Comparison of ENCODE assay signal across 12 cellular contexts in the genomic region with DNA sequence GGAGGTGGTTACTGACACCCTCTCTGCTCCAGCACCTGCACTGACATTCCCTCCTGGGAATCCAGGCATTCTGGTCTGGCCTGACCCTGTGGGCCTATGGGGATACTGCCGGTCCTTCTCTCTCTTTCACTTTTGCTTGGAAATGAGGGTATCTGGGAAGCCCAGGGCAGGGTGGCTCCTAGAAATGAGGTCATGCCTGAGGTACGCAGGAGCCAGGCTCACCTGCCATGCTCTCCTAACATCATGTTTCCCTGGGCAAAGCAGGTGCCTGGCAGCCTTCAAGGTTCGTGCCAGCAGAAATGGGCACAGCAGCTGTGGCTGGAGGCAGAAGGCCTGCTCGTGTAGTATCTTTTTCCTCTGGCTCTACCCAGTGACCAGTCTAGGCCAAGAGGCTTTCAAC. TPM values are rescaled to one million over a fixed set of nuclear protein-coding genes. Genes with fewer than 3 reads are reported as not detected.
DNase-seq lines count a peak whose midpoint lies in the region; ATAC-seq, FAIRE-seq and TF ChIP-seq lines count a peak whose summit lies in the region.
"Had no signal": no experiment of that assay in that cellular context is flagged by ENCODE, and none has a peak within 500 bp of the region (broad histone marks: within the 10 kb centered on the region; RNA-seq: fewer than 3 reads in every experiment).

No MANE protein-coding gene starts in this region.

- DNase-seq in IMR-90 = no peak
- DNase-seq in astrocyte (ENCODE audit: low read depth) = no peak
- DNase-seq in right cardiac atrium = no peak
- DNase-seq in activated CD4-positive, alpha-beta T cell treated with anti-CD3 and anti-CD28 coated beads, Interleukin-2, amount 10 ng/mL, durations not matched to agents 7 days and 5 days = no peak
- DNase-seq: COR-L47, hippocampal formation, NCI-H1436 treated with DMSO at 0.1 percent for 48 hours had no signal

- no peak for TF ChIP-seq RAD21 in IMR-90 (IDR thresholded peaks at IDR 0.05; ENCODE audit: low read length)

- H3K56ac ChIP-seq in IMR-90 (ENCODE audit: extremely low read depth, insufficient read depth, low read length) = peak overlapping the region; percentile 46; the same call in 1 of the 2 replicates

- peaks cover 51% of the 10 kb centered on the region for H3K4me1 Mint-ChIP-seq in astrocyte (ENCODE audit: low read depth, unreplicated experiment)
- H3K4me1 Mint-ChIP-seq in activated CD4-positive, alpha-beta T cell treated with anti-CD3 and anti-CD28 coated beads, Interleukin-2, amount 10 ng/mL, durations not matched to agents 7 days and 5 days = peaks cover 23% of the 10 kb centered on the region

- peaks cover 54% of the 10 kb centered on the region for H3K9me1 ChIP-seq in IMR-90 (ENCODE audit: insufficient read depth, low read length)

- peak overlapping the region; percentile 79 for H3K4me2 ChIP-seq in IMR-90 (ENCODE audit: low read depth, low read length)
- H3K4me2 ChIP-seq in astrocyte (ENCODE audit: low read length) = peak overlapping the region; percentile 97

- peak overlapping the region; percentile 77 for H3K4ac ChIP-seq in IMR-90 (ENCODE audit: low read depth, low read length)

- no peak for TF ChIP-seq POLR2A in IMR-90 (IDR thresholded peaks at IDR 0.05; ENCODE audit: low read depth, low read length)

- peak overlapping the region; percentile 85 for H4K5ac ChIP-seq in IMR-90 (ENCODE audit: low read depth, low read length)

- H3K9ac ChIP-seq in IMR-90 (ENCODE audit: low read depth, low read length) (peak overlapping the region; percentile 24; the same call in 1 of the 2 replicates), astrocyte (ENCODE audit: low read length) (peak overlapping the region; percentile 86)

- ATAC-seq in IMR-90 (ENCODE audit: low read depth) = no peak
- ATAC-seq in right cardiac atrium = no peak
- no peak for ATAC-seq in HG02981 (IDR thresholded peaks at IDR 0.05; ENCODE audit: unreplicated experiment)
- ATAC-seq in HG03039 (IDR thresholded peaks at IDR 0.05; ENCODE audit: unreplicated experiment) = no peak
- ATAC-seq in HG03521 (IDR thresholded peaks at IDR 0.05; ENCODE audit: unreplicated experiment) = no peak

- 0% methylated on average over 1 of the region's 4 CpGs; no CpG with 5 or more reads in 1 of the 2 experiments for WGBS in IMR-90 (ENCODE audit: extremely low coverage in 2 of 2, insufficient read length in 1 of 2), 2 experiments
- WGBS in right cardiac atrium = 49% methylated on average over 4 of the region's 4 CpGs

- peak overlapping the region; percentile 71 for H3K14ac ChIP-seq in IMR-90 (replicated peaks; ENCODE audit: low read depth, low read length)

- intact Hi-C loops in IMR-90 (cut with micrococcal nuclease) (no loop called here), right cardiac atrium (cut with DNase I) (no loop called here)

- in situ Hi-C loops in IMR-90 (cut with MboI; ENCODE audit: low sequenced_read_pairs) = no loop called here

- peak overlapping the region; percentile 41; the same call in 1 of the 2 replicates for H2BK20ac ChIP-seq in IMR-90 (ENCODE audit: low read depth, low read length)

- peak overlapping the region; percentile 89 for H2BK120ac ChIP-seq in IMR-90 (ENCODE audit: low read depth, low read length)

- H3K27ac Mint-ChIP-seq in astrocyte (ENCODE audit: unreplicated experiment) = peak overlapping the region; percentile 48
- H3K27ac Mint-ChIP-seq in activated CD4-positive, alpha-beta T cell treated with anti-CD3 and anti-CD28 coated beads, Interleukin-2, amount 10 ng/mL, durations not matched to agents 7 days and 5 days = no peak overlapping the region

- peaks cover 98% of the 10 kb centered on the region for H3K79me2 ChIP-seq in astrocyte (ENCODE audit: insufficient read depth, low read length)

- peak overlapping the region; percentile 27 for H4K91ac ChIP-seq in IMR-90 (ENCODE audit: insufficient read depth, low read depth, low read length)

- H3K27me3 ChIP-seq in IMR-90 (ENCODE audit: control insufficient read depth, insufficient read depth, low read length) = no peaks in the 10 kb centered on the region
- no peaks in the 10 kb centered on the region for H3K27me3 ChIP-seq in astrocyte (ENCODE audit: insufficient read depth, low read length)
- no peaks in the 10 kb centered on the region for H3K27me3 ChIP-seq in right cardiac atrium (ENCODE audit: control insufficient read depth, insufficient read depth)

- H3K9me3 ChIP-seq in IMR-90 (ENCODE audit: control insufficient read depth, insufficient read depth, low read length) = no peaks in the 10 kb centered on the region
- no peaks in the 10 kb centered on the region for H3K9me3 ChIP-seq in astrocyte (ENCODE audit: insufficient read depth, low read depth, low read length)
- H3K9me3 ChIP-seq in right cardiac atrium (ENCODE audit: control insufficient read depth, low read length) = no peaks in the 10 kb centered on the region

- H3K4me1 ChIP-seq in IMR-90 (ENCODE audit: control insufficient read depth, insufficient read depth, low read length) (peaks cover 64% of the 10 kb centered on the region), astrocyte (ENCODE audit: insufficient read depth, low read length) (peaks cover 83% of the 10 kb centered on the region), right cardiac atrium (ENCODE audit: control insufficient read depth, insufficient read depth, low read length) (peaks cover 34% of the 10 kb centered on the region)

- H3K27ac ChIP-seq in IMR-90 (ENCODE audit: insufficient read depth, low read length) = peak overlapping the region; percentile 78
- H3K27ac ChIP-seq in astrocyte (ENCODE audit: low read depth, low read length) = peak overlapping the region; percentile 96
- H3K27ac ChIP-seq in right cardiac atrium (ENCODE audit: low read length) = peak overlapping the region; percentile 49
- H3K27ac ChIP-seq in skin epidermis = peak overlapping the region in 15 of 21 experiments; percentile 3 to 85 (median 56)

- no TSS peak for BruUV-seq in IMR-90 (replicated peaks; lab: Mats Ljungman, UMichigan)

- H3K36me3 ChIP-seq in IMR-90 (ENCODE audit: control insufficient read depth, insufficient read depth, low read length) (no peaks in the 10 kb centered on the region), astrocyte (ENCODE audit: insufficient read depth, low read length) (no peaks in the 10 kb centered on the region)

- peak overlapping the region; percentile 92 for H2AK9ac ChIP-seq in IMR-90 (replicated peaks; ENCODE audit: low read depth, low read length, poor library complexity)

- CTCF ChIA-PET in IMR-90 (lab: Yijun Ruan, JAX) = no interaction called here
- CTCF ChIA-PET in activated CD4-positive, alpha-beta T cell treated with anti-CD3 and anti-CD28 coated beads, Interleukin-2, amount 10 ng/mL, durations not matched to agents 7 days and 5 days (lab: Charles Lee) = no interaction called here

- no peaks in the 10 kb centered on the region for H3K9me3 Mint-ChIP-seq in astrocyte (ENCODE audit: unreplicated experiment)
- no peaks in the 10 kb centered on the region for H3K9me3 Mint-ChIP-seq in activated CD4-positive, alpha-beta T cell treated with anti-CD3 and anti-CD28 coated beads, Interleukin-2, amount 10 ng/mL, durations not matched to agents 7 days and 5 days

- H4K8ac ChIP-seq in IMR-90 (ENCODE audit: low read depth in 2 of 2, low read length in 2 of 2) = peak overlapping the region in 1 of 2 experiments; percentile 77; a peak in 2 of 4 replicates

- no peak for FAIRE-seq in astrocyte (lab: Jason Lieb, UNC)
- FAIRE-seq: GM12892 had no signal

- POLR2A ChIA-PET in IMR-90 (lab: Charles Lee; ENCODE audit: unreplicated experiment) = no interaction called here
- POLR2A ChIA-PET in activated CD4-positive, alpha-beta T cell treated with anti-CD3 and anti-CD28 coated beads, Interleukin-2, amount 10 ng/mL, durations not matched to agents 7 days and 5 days (lab: Charles Lee) = no interaction called here

- peak overlapping the region; percentile 72 for H3K18ac ChIP-seq in IMR-90 (ENCODE audit: low read depth, low read length)

- peak overlapping the region; percentile 91; the same call in 1 of the 2 replicates for H3K23ac ChIP-seq in IMR-90 (ENCODE audit: low read depth, low read length)

- H2BK5ac ChIP-seq in IMR-90 (ENCODE audit: low read depth, low read length, poor library complexity, severe bottlenecking) = peak overlapping the region; percentile 79

- H2AFZ ChIP-seq in IMR-90 (replicated peaks; ENCODE audit: low read length, poor library complexity) = no peak overlapping the region
- no peak overlapping the region for H2AFZ ChIP-seq in astrocyte (ENCODE audit: low read depth, low read length)

- H4K20me1 ChIP-seq in IMR-90 (ENCODE audit: insufficient read depth, low read length) (peaks cover 11% of the 10 kb centered on the region; the same call in 1 of the 2 replicates), astrocyte (ENCODE audit: insufficient read depth, low read length) (peaks cover 37% of the 10 kb centered on the region)

- peak overlapping the region; percentile 84 for H2AK5ac ChIP-seq in IMR-90 (ENCODE audit: low read depth, low read length)

- dilution Hi-C loops in IMR-90 (cut with HindIII; ENCODE audit: low sequenced_read_pairs, unreplicated experiment) = no loop called here

- H3K27me3 Mint-ChIP-seq in astrocyte (ENCODE audit: low read depth, unreplicated experiment) = no peaks in the 10 kb centered on the region
- peaks cover 11% of the 10 kb centered on the region for H3K27me3 Mint-ChIP-seq in activated CD4-positive, alpha-beta T cell treated with anti-CD3 and anti-CD28 coated beads, Interleukin-2, amount 10 ng/mL, durations not matched to agents 7 days and 5 days

- H3K4me3 ChIP-seq in IMR-90 (ENCODE audit: insufficient read depth, low read depth, low read length) (no peak overlapping the region), astrocyte (ENCODE audit: insufficient read depth, low read depth, low read length) (peak overlapping the region; percentile 74), right cardiac atrium (ENCODE audit: low read length) (no peak overlapping the region), skin epidermis (peak overlapping the region in 1 of 7 experiments; percentile 5)

- peak overlapping the region; percentile 95 for H3K4me3 Mint-ChIP-seq in astrocyte (ENCODE audit: unreplicated experiment)
- H3K4me3 Mint-ChIP-seq in activated CD4-positive, alpha-beta T cell treated with anti-CD3 and anti-CD28 coated beads, Interleukin-2, amount 10 ng/mL, durations not matched to agents 7 days and 5 days = no peak overlapping the region

- H3K36me3 Mint-ChIP-seq in astrocyte (ENCODE audit: low read depth, unreplicated experiment) = peaks cover 11% of the 10 kb centered on the region
- H3K36me3 Mint-ChIP-seq in activated CD4-positive, alpha-beta T cell treated with anti-CD3 and anti-CD28 coated beads, Interleukin-2, amount 10 ng/mL, durations not matched to agents 7 days and 5 days (ENCODE audit: low read depth) = no peaks in the 10 kb centered on the region

- H3K79me1 ChIP-seq in IMR-90 (ENCODE audit: low read depth in 1 of 2, low read length in 2 of 2) = peaks cover 18 to 80% of the 10 kb centered on the region in 2 experiments; a peak in 3 of 4 replicates

- H2BK15ac ChIP-seq in IMR-90 (ENCODE audit: low read depth, low read length) = peak overlapping the region; percentile 16; the same call in 1 of the 3 replicates

- no peak for TF ChIP-seq CTCF in IMR-90 (conservative IDR thresholded peaks at IDR 0.05; ENCODE audit: low read depth, low read length)
- no peak for TF ChIP-seq CTCF in astrocyte (IDR thresholded peaks at IDR 0.05; ENCODE audit: insufficient read depth, low read depth, low read length)

RNA-seq across cellular contexts. Expression of a gene that starts 3.3 kb away (rescaled TPM):
- total RNA-seq in IMR-90 (2012; rRNA removed) (78.0 and 80.0 TPM in 2 replicates), astrocyte (319 and 373 TPM in 2 replicates), right cardiac atrium (10 to 100 TPM; 22.9 to 32.9 (median 28.4) TPM)
- polyA plus RNA-seq in IMR-90 (2012; rRNA removed) (202 and 213 TPM in 2 replicates), right cardiac atrium (21.5 TPM)
- 91.6 and 164 TPM in 2 replicates for polyA plus RNA-seq in IMR-90 (2012; cell fraction: cytosol; rRNA removed)
- polyA plus RNA-seq in IMR-90 (2012; cell fraction: nucleus; rRNA removed; ENCODE audit: low replicate concordance) = 230 and 543 TPM in 2 replicates
- total RNA-seq in activated CD4-positive, alpha-beta T cell treated with anti-CD3 and anti-CD28 coated beads, Interleukin-2, amount 10 ng/mL, durations not matched to agents 7 days and 5 days = 1 to 10 TPM; 5.8 to 7.9 TPM

RNA-seq across cellular contexts. Expression of a gene that starts 35.9 kb away (rescaled TPM):
- 26.7 and 38.0 TPM in 2 replicates for total RNA-seq in IMR-90 (2012; rRNA removed)
- polyA plus RNA-seq in IMR-90 (2012; rRNA removed) = 104 and 113 TPM in 2 replicates
- 45.0 and 131 TPM in 2 replicates for polyA plus RNA-seq in IMR-90 (2012; cell fraction: cytosol; rRNA removed)
- 71.2 and 130 TPM in 2 replicates for polyA plus RNA-seq in IMR-90 (2012; cell fraction: nucleus; rRNA removed; ENCODE audit: low replicate concordance)
- 25.8 and 26.8 TPM in 2 replicates for total RNA-seq in astrocyte
- total RNA-seq in right cardiac atrium = 100 to 1,000 TPM; 167 to 219 (median 182) TPM
- 149 TPM for polyA plus RNA-seq in right cardiac atrium
- total RNA-seq in activated CD4-positive, alpha-beta T cell treated with anti-CD3 and anti-CD28 coated beads, Interleukin-2, amount 10 ng/mL, durations not matched to agents 7 days and 5 days = 10 to 100 TPM; 29.4 to 31.3 TPM
